Comparison of ENCODE assay signal across 8 cellular contexts in the genomic region with DNA sequence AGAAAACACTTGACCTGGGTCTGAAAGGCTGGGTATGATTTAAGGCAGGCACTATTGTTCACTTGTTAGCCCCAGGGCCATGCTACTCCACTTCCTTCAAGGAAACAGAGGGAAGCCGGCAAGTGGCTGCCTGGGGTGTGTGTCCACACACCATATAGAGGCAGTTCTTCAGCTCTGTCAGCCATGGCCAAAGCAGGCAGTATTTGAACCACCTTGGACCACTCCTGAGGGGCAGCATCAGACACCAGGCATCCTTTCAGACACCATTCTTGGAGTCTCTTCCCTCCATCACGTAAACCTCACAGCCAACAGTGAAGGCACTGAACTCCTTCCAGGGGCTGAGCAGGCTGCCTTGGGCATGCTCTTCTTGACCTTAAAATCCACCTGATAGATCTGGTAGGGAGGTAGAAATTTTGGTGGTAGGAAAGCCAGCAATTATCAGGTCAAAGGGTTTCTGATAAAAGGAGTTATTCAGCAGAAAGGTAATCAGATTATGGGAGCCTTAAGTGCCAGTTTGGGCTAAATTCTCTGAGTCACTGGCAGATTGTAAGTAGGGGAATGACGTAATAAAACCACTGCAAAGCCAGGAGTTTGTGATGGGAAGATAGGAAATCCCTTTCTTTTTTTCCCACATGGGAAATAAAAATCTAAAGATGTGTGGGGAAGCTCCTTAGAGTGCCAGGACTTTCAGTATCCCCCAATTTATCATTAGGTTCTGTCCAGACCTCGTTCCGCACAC. TPM values are rescaled to one million over a fixed set of nuclear protein-coding genes. Genes with fewer than 3 reads are reported as not detected.
A peak's percentile ranks its signal among the peaks of the same experiment; 100 is the strongest.
DNase-seq lines count a peak whose midpoint lies in the region; ATAC-seq, FAIRE-seq and TF ChIP-seq lines count a peak whose summit lies in the region.

No MANE protein-coding gene starts in this region.

- H3K27me3 Mint-ChIP-seq in HFFc6 (ENCODE audit: insufficient read depth) = no peaks in the 10 kb centered on the region; the same call in 1 of the 2 replicates
- no peaks in the 10 kb centered on the region for H3K27me3 Mint-ChIP-seq in memory B cell

- H3K27ac ChIP-seq in A549 (peak overlapping the region; percentile 88 to 96), brain microvascular endothelial cell (peak overlapping the region; percentile 66)

- H3K36me3 Mint-ChIP-seq in HFFc6 (ENCODE audit: low read depth) (peaks cover 37% of the 10 kb centered on the region), memory B cell (peaks cover 9% of the 10 kb centered on the region)

- H3K9me3 Mint-ChIP-seq in HFFc6 = no peaks in the 10 kb centered on the region
- no peaks in the 10 kb centered on the region for H3K9me3 Mint-ChIP-seq in memory B cell

- H3K4me1 Mint-ChIP-seq in HFFc6 (ENCODE audit: low read depth) = peaks cover 83% of the 10 kb centered on the region
- peaks cover 54% of the 10 kb centered on the region for H3K4me1 Mint-ChIP-seq in memory B cell

- TF ChIP-seq EP300 in A549 (IDR thresholded peaks at IDR 0.05) = peak in 1 of 2 experiments; percentile 33; a peak in 1 of 5 replicates

- peak overlapping the region; percentile 76 for H3K4me2 ChIP-seq in A549

- H3K4me3 ChIP-seq in A549 (peak overlapping the region; percentile 15; the same call in 2 of the 3 replicates), brain microvascular endothelial cell (ENCODE audit: low read depth, low read length) (no peak overlapping the region)

- peaks cover 10% of the 10 kb centered on the region for H3K36me3 ChIP-seq in brain microvascular endothelial cell (replicated peaks)

- 54% methylated on average over 5 of the region's 5 CpGs for WGBS in A549 (ENCODE audit: missing lambda C conversion rate)

- peaks cover 98% of the 10 kb centered on the region for H3K4me1 ChIP-seq in A549

- H3K27ac Mint-ChIP-seq in HFFc6 (peak overlapping the region; percentile 79), memory B cell (peak overlapping the region; percentile 95)

- TF ChIP-seq CTCF in A549 (IDR thresholded peaks at IDR 0.05) (no peak), HFFc6 (IDR thresholded peaks at IDR 0.05) (no peak), brain microvascular endothelial cell (IDR thresholded peaks at IDR 0.05; ENCODE audit: low read depth, low read length, missing control alignments) (no peak), GM13977 (IDR thresholded peaks at IDR 0.05; ENCODE audit: extremely low read depth, insufficient read depth, missing control alignments) (no peak)

- ATAC-seq in A549 (peak; percentile 73 to 78), memory B cell (ENCODE audit: low read depth) (no peak)

- H3K4me3 Mint-ChIP-seq in HFFc6 (peak overlapping the region; percentile 40), memory B cell (peak overlapping the region; percentile 45)

- H3K9me3 ChIP-seq in A549 = 0 out of 3 replicates have a peak, but pooled peaks cover 5% of the 10 kb centered on the region

- TF ChIP-seq POLR2A in A549 (IDR thresholded peaks at IDR 0.05; ENCODE audit: low read length) = no peak

- no peak for FAIRE-seq in A549 (lab: Jason Lieb, UNC)

- CTCF ChIA-PET in A549 (lab: Yijun Ruan, JAX) = interaction anchor here (0.6 kb wide), 1 partner anchor 59 kb away, joined by 3 read pairs; no protein-coding TSS in a partner anchor

- H3K27me3 ChIP-seq in brain microvascular endothelial cell (replicated peaks) = no peaks in the 10 kb centered on the region

- in situ Hi-C loops in brain microvascular endothelial cell (cut with HindIII; ENCODE audit: low pct_ligation_motif_present, low sequenced_read_pairs) (no loop called here), GM13977 (cut with MboI; ENCODE audit: low pct_unique_long_range_greater_than_20kb, low sequenced_read_pairs, unreplicated experiment) (no loop called here)

- DNase-seq in A549 (ENCODE audit: low read depth in 1 of 2, low spot score in 1 of 2) (peak in 1 of 2 experiments; percentile 64), HFFc6 (peak; percentile 59), brain microvascular endothelial cell (peak; percentile 58), memory B cell (ENCODE audit: low spot score in 2 of 2) (no peak), GM13977 (ENCODE audit: low spot score) (no peak), HUDEP-2 (lab: John Stamatoyannopoulos, UW; ENCODE audit: unreplicated experiment in 76 of 76) (no peak), hepatic stellate cell (ENCODE audit: low spot score) (no peak), NCI-H2227 treated with DMSO at 0.1 percent for 48 hours (lab: John Stamatoyannopoulos, UW) (no peak)

- TF ChIP-seq RAD21 in A549 (conservative IDR thresholded peaks at IDR 0.05 in 1 of 2, IDR thresholded peaks at IDR 0.05 in 1 of 2) = no peak

- POLR2A ChIA-PET in A549 (lab: Yijun Ruan, JAX) = no interaction called here

TF ChIP-seq in A549, 52 proteins besides CTCF, POLR2A, EP300 and RAD21:
- TF ChIP-seq GATA3 (IDR thresholded peaks at IDR 0.05; ENCODE audit: borderline replicate concordance) = peak; percentile 69; the same call in 1 of the 2 replicates
- TF ChIP-seq JUNB (IDR thresholded peaks at IDR 0.05) = peak; percentile 74
- TF ChIP-seq CHD4 (IDR thresholded peaks at IDR 0.05; ENCODE audit: borderline replicate concordance) = no peak
- peak in 1 of 2 experiments; percentile 56; a peak in 2 of 4 replicates for TF ChIP-seq CEBPB (IDR thresholded peaks at IDR 0.05)
- no peak for TF ChIP-seq FOSL2 (IDR thresholded peaks at IDR 0.05)
- peak; percentile 74 for TF ChIP-seq FOSL2 (CRISPR knock-in tag; IDR thresholded peaks at IDR 0.05)
- 0 out of 2 replicates have a peak, but pooled peaks have one; percentile 26 for TF ChIP-seq FOSB (CRISPR knock-in tag; IDR thresholded peaks at IDR 0.05)

RNA-seq across cellular contexts. Expression of a gene that starts 20.2 kb away (rescaled TPM):
- polyA plus RNA-seq in A549 (2011; rRNA removed) (97.4 and 119 TPM in 2 replicates), A549 (2017; fragmentation: RNase III; extraction: RNeasy Plus Mini Kit Qiagen cat#74134 plus additional on column Dnase treatment) (47.0 to 57.8 TPM (median 48.5 TPM) in 3 replicates)
- polyA plus RNA-seq in A549 (2012; cell fraction: cytosol; rRNA removed) = 21.5 and 26.8 TPM in 2 replicates
- 20.0 and 20.1 TPM in 2 replicates for polyA plus RNA-seq in A549 (2012; cell fraction: nucleus; rRNA removed)
- polyA minus RNA-seq in A549 (2011; rRNA and poly(A)+ RNA removed) = 103 and 115 TPM in 2 replicates
- total RNA-seq in HFFc6 (2021; fragmentation: NEBNext Ultra II Directional; extraction: Animal tissue kit (Norgen Biotek cat#: 25700)) = 100 to 1,000 TPM in 4 of 6 experiments, 10 to 100 TPM in 2; 78.5 to 135 (median 118) TPM

Comparison
In these comparisons a context has a peak if more than half of its experiments do, and no peak if none do; other contexts are left out.
1. DNase-seq: peak in HFFc6 (single experiment) and brain microvascular endothelial cell (single experiment); none in memory B cell (0 of 2), GM13977 (single experiment), HUDEP-2 (0 of 76), hepatic stellate cell (single experiment) and NCI-H2227 treated with DMSO at 0.1 percent for 48 hours (single experiment).